ENCODE assay signal across 25 cellular contexts in the genomic region with DNA sequence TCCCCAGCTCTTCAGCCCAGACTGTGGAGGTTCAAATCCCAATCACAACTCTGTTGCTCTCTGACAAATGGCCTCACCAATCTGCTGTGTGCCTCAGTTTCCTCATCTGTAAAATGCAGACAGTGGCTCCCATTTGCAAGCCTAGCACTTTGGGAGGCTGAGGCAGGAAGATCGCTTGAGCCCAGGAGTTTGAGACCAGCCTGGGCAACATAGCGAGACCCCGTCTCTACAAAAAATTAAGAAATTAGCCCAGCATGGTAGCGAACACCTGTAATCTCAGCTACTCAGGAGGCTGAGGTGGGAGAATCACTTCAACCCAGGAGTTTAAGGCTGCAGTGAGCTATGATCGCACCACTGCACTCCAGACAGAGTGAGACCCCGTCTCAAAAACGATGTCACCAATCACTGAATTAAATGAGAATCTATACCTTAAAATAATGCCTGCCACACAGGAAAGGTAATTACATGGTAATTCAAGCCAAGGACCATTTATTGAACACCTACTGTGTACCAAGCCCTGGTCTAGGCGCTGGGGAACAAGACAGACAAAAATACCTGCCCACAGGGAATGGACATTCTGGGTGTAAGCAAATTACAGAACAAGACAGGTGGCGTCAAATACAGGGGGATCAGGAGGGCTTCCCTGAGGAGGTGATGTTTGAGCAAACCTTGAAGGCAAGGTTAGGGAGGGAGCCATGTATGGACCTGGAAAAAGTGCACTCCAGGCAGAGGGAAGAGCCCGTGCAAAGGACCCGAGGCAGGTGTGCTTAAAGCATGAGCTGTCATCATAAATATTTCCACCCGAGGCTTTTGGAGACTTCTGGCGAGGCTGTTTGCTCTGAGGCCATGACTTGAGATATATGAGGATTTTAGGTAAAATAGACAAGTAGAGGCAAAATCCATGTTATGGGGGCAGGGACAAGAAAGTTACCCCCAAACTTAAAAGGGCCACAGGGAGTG. TPM values are rescaled to one million over a fixed set of nuclear protein-coding genes. Genes with fewer than 3 reads are reported as not detected.
DNase-seq lines count a peak whose midpoint lies in the region; ATAC-seq, FAIRE-seq and TF ChIP-seq lines count a peak whose summit lies in the region.
"Had no signal": no experiment of that assay in that cellular context is flagged by ENCODE, and none has a peak within 500 bp of the region (broad histone marks: within the 10 kb centered on the region; RNA-seq: fewer than 3 reads in every experiment).

No MANE protein-coding gene starts in this region.

- no peak for TF ChIP-seq EP300 in A549 (IDR thresholded peaks at IDR 0.05)

- DNase-seq in A549 (ENCODE audit: low read depth in 1 of 2, low spot score in 1 of 2) (no peak), HPDE6-E6E7 (ENCODE audit: extremely low spot score) (no peak), cortex of kidney (lab: John Stamatoyannopoulos, UW) (no peak), Ammon's horn (ENCODE audit: low spot score) (no peak)
- DNase-seq in CD8-positive, alpha-beta memory T cell, result no peak
- DNase-seq: activated naive CD4-positive, alpha-beta T cell treated with Interleukin-2 at 50 U/mL for 16 hours; DMS79 treated with DMSO at 0.1 percent for 48 hours; effector CD8-positive, alpha-beta T cell; gastrocnemius medialis; hypothalamus; left ventricle myocardium inferior; midbrain; NCI-H1105 treated with DMSO at 0.1 percent for 48 hours; NCI-H2029 treated with DMSO at 0.1 percent for 48 hours; NCI-H345; OCI-M1; SHP77; stimulated activated CD4-positive, alpha-beta T cell treated with anti-CD3 and anti-CD28 coated beads, Interleukin-1b, Interleukin-23, amount 100 ng/mL, for 48 hours had no signal

- no peak for TF ChIP-seq POLR2A in A549 (IDR thresholded peaks at IDR 0.05; ENCODE audit: low read length)

- POLR2A ChIA-PET in A549 (lab: Yijun Ruan, JAX), result interaction anchor here (0.6 kb wide), 1 partner anchor 12 kb away, joined by 4 read pairs; a partner anchor contains a TSS
- POLR2A ChIA-PET in CD8-positive, alpha-beta memory T cell (lab: Charles Lee), result no interaction called here

- CTCF ChIA-PET in A549 (lab: Yijun Ruan, JAX), result interaction anchor here (1.3 to 10.0 kb wide), 4 partner anchors 12 to 45 kb away, joined by 3 to 62 read pairs (median 6); a partner anchor contains a TSS
- CTCF ChIA-PET in CD8-positive, alpha-beta memory T cell (lab: Charles Lee), result interaction anchor here (1.0 to 2.0 kb wide), 2 partner anchors 10 to 127 kb away, joined by 3 to 4 read pairs; no protein-coding TSS in a partner anchor

- H3K27ac Mint-ChIP-seq in CD8-positive, alpha-beta memory T cell, result peak overlapping the region in 1 of 8 donors; percentile 33
- no peak overlapping the region for H3K27ac Mint-ChIP-seq in activated T-helper 17 cell treated with anti-CD3 and anti-CD28 coated beads, Interleukin-2, amount 50 U/mL, for 72 hours
- no peak overlapping the region for H3K27ac Mint-ChIP-seq in nephron
- H3K27ac Mint-ChIP-seq: stimulated activated memory B cell treated with anti-CD40 and anti-IgM and Interleukin-4, amounts not matched to agents 10 μg/mL and 1 μg/mL and 100 μg/mL, for 72 hours had no signal

- no peak for TF ChIP-seq CTCF in A549 (IDR thresholded peaks at IDR 0.05)
- TF ChIP-seq CTCF in nephron (IDR thresholded peaks at IDR 0.05; ENCODE audit: unreplicated experiment in 3 of 3), result no peak

- no peak overlapping the region for H3K4me2 ChIP-seq in A549

- TF ChIP-seq RAD21 in A549 (conservative IDR thresholded peaks at IDR 0.05 in 1 of 2, IDR thresholded peaks at IDR 0.05 in 1 of 2), result no peak

- ATAC-seq in A549, result no peak
- no peak for ATAC-seq in activated T-helper 17 cell treated with anti-CD3 and anti-CD28 coated beads, Interleukin-2, amount 50 U/mL, for 72 hours (replicated peaks)
- ATAC-seq: gastrocnemius medialis; stimulated activated memory B cell treated with anti-CD40 and anti-IgM and Interleukin-4, amounts not matched to agents 10 μg/mL and 1 μg/mL and 100 μg/mL, for 72 hours had no signal

- WGBS in A549 (ENCODE audit: missing lambda C conversion rate), result 81% methylated on average over 13 of the region's 13 CpGs

- no peak for FAIRE-seq in A549 (lab: Jason Lieb, UNC)

- no peaks in the 10 kb centered on the region for H3K27me3 Mint-ChIP-seq in CD8-positive, alpha-beta memory T cell
- no peaks in the 10 kb centered on the region for H3K27me3 Mint-ChIP-seq in activated T-helper 17 cell treated with anti-CD3 and anti-CD28 coated beads, Interleukin-2, amount 50 U/mL, for 72 hours
- H3K27me3 Mint-ChIP-seq in nephron (ENCODE audit: low read depth), result no peaks in the 10 kb centered on the region
- H3K27me3 Mint-ChIP-seq: stimulated activated memory B cell treated with anti-CD40 and anti-IgM and Interleukin-4, amounts not matched to agents 10 μg/mL and 1 μg/mL and 100 μg/mL, for 72 hours had no signal

- no peaks in the 10 kb centered on the region for H3K27me3 ChIP-seq in CD8-positive, alpha-beta memory T cell (ENCODE audit: insufficient read depth, low read length, poor library complexity, severe bottlenecking)
- H3K27me3 ChIP-seq: esophagus muscularis mucosa, gastrocnemius medialis had no signal

- no peak overlapping the region for H3K4me3 ChIP-seq in A549
- no peak overlapping the region for H3K4me3 ChIP-seq in CD8-positive, alpha-beta memory T cell (ENCODE audit: low read length)
- H3K4me3 ChIP-seq: esophagus muscularis mucosa, gastrocnemius medialis, left ventricle myocardium inferior, skin epidermis, thoracic aorta had no signal

- no peaks in the 10 kb centered on the region for H3K36me3 ChIP-seq in CD8-positive, alpha-beta memory T cell (ENCODE audit: insufficient read depth, low read length)

- peak overlapping the region in 1 of 2 experiments; percentile 99; a peak in 3 of 6 replicates for H3K27ac ChIP-seq in A549
- H3K27ac ChIP-seq in CD8-positive, alpha-beta memory T cell (ENCODE audit: low read depth, low read length), result no peak overlapping the region
- H3K27ac ChIP-seq: gastrocnemius medialis, skin epidermis, thoracic aorta had no signal

- H3K9me3 Mint-ChIP-seq in CD8-positive, alpha-beta memory T cell, result no peaks in the 10 kb centered on the region
- H3K9me3 Mint-ChIP-seq in activated T-helper 17 cell treated with anti-CD3 and anti-CD28 coated beads, Interleukin-2, amount 50 U/mL, for 72 hours, result no peaks in the 10 kb centered on the region
- no peaks in the 10 kb centered on the region for H3K9me3 Mint-ChIP-seq in nephron
- H3K9me3 Mint-ChIP-seq: stimulated activated memory B cell treated with anti-CD40 and anti-IgM and Interleukin-4, amounts not matched to agents 10 μg/mL and 1 μg/mL and 100 μg/mL, for 72 hours had no signal

- peaks cover 81% of the 10 kb centered on the region for H3K4me1 ChIP-seq in A549
- H3K4me1 ChIP-seq in CD8-positive, alpha-beta memory T cell (ENCODE audit: insufficient read depth, low read length), result peaks cover 15% of the 10 kb centered on the region

- peak overlapping the region in 4 of 7 donors; percentile 39 to 63 (median 58) for H3K4me3 Mint-ChIP-seq in CD8-positive, alpha-beta memory T cell
- H3K4me3 Mint-ChIP-seq in activated T-helper 17 cell treated with anti-CD3 and anti-CD28 coated beads, Interleukin-2, amount 50 U/mL, for 72 hours, result peak overlapping the region; percentile 48
- peak overlapping the region; percentile 37 to 68 (median 43) for H3K4me3 Mint-ChIP-seq in nephron
- H3K4me3 Mint-ChIP-seq: stimulated activated memory B cell treated with anti-CD40 and anti-IgM and Interleukin-4, amounts not matched to agents 10 μg/mL and 1 μg/mL and 100 μg/mL, for 72 hours had no signal

- no peaks in the 10 kb centered on the region for H3K9me3 ChIP-seq in A549
- H3K9me3 ChIP-seq in CD8-positive, alpha-beta memory T cell (ENCODE audit: low read length), result no peaks in the 10 kb centered on the region
- H3K9me3 ChIP-seq: esophagus muscularis mucosa, gastrocnemius medialis, left ventricle myocardium inferior, thoracic aorta had no signal

- peaks cover 4 to 9% (median 5%) of the 10 kb centered on the region in 3 donors for H3K4me1 Mint-ChIP-seq in CD8-positive, alpha-beta memory T cell
- H3K4me1 Mint-ChIP-seq in activated T-helper 17 cell treated with anti-CD3 and anti-CD28 coated beads, Interleukin-2, amount 50 U/mL, for 72 hours, result no peaks in the 10 kb centered on the region
- H3K4me1 Mint-ChIP-seq in nephron, result peaks cover 18% of the 10 kb centered on the region

- H3K36me3 Mint-ChIP-seq in CD8-positive, alpha-beta memory T cell, result no peaks in the 10 kb centered on the region
- peaks cover 9% of the 10 kb centered on the region for H3K36me3 Mint-ChIP-seq in activated T-helper 17 cell treated with anti-CD3 and anti-CD28 coated beads, Interleukin-2, amount 50 U/mL, for 72 hours (ENCODE audit: low read depth)
- peaks cover 16% of the 10 kb centered on the region for H3K36me3 Mint-ChIP-seq in nephron (ENCODE audit: low read depth)
- H3K36me3 Mint-ChIP-seq: stimulated activated memory B cell treated with anti-CD40 and anti-IgM and Interleukin-4, amounts not matched to agents 10 μg/mL and 1 μg/mL and 100 μg/mL, for 72 hours had no signal

RNA-seq across cellular contexts. Expression of a gene that starts 7.7 kb away (rescaled TPM):
- polyA plus RNA-seq in A549 (2011; rRNA removed) (30.4 and 31.9 TPM in 2 replicates), A549 (2017; fragmentation: RNase III; extraction: RNeasy Plus Mini Kit Qiagen cat#74134 plus additional on column Dnase treatment) (37.7 to 42.4 TPM (median 42.1 TPM) in 3 replicates)
- 68.5 and 118 TPM in 2 replicates for polyA plus RNA-seq in A549 (2012; cell fraction: cytosol; rRNA removed)
- polyA plus RNA-seq in A549 (2012; cell fraction: nucleus; rRNA removed), result 86.5 and 152 TPM in 2 replicates
- 18.0 and 28.2 TPM in 2 replicates for polyA minus RNA-seq in A549 (2011; rRNA and poly(A)+ RNA removed)
- total RNA-seq in CD8-positive, alpha-beta memory T cell, result 1 to 10 TPM; 7.4 to 7.8 TPM
- polyA plus RNA-seq in CD8-positive, alpha-beta memory T cell, result 0.94 TPM
- 1 to 10 TPM; 6.8 to 9.2 TPM for total RNA-seq in activated T-helper 17 cell treated with anti-CD3 and anti-CD28 coated beads, Interleukin-2, amount 50 U/mL, for 72 hours

RNA-seq across cellular contexts. Expression of a gene that starts 12.0 kb away (rescaled TPM):
- polyA plus RNA-seq in A549 (2011; rRNA removed) (5.5 and 8.5 TPM in 2 replicates), A549 (2017; fragmentation: RNase III; extraction: RNeasy Plus Mini Kit Qiagen cat#74134 plus additional on column Dnase treatment) (6.0 to 10.7 TPM (median 9.2 TPM) in 3 replicates)
- 7.7 and 9.8 TPM in 2 replicates for polyA plus RNA-seq in A549 (2012; cell fraction: cytosol; rRNA removed)
- polyA plus RNA-seq in A549 (2012; cell fraction: nucleus; rRNA removed), result 9.2 and 9.3 TPM in 2 replicates
- 6.3 and 6.7 TPM in 2 replicates for polyA minus RNA-seq in A549 (2011; rRNA and poly(A)+ RNA removed)
- total RNA-seq in CD8-positive, alpha-beta memory T cell, result 10 to 100 TPM; 15.0 to 16.8 TPM
- polyA plus RNA-seq in CD8-positive, alpha-beta memory T cell, result 35.5 TPM
- total RNA-seq in activated T-helper 17 cell treated with anti-CD3 and anti-CD28 coated beads, Interleukin-2, amount 50 U/mL, for 72 hours, result 10 to 100 TPM; 14.1 to 17.6 TPM

RNA-seq across cellular contexts. Expression of a gene that starts 22.9 kb away (rescaled TPM):
- polyA plus RNA-seq in A549 (2011; rRNA removed) (10.1 and 10.2 TPM in 2 replicates), A549 (2017; fragmentation: RNase III; extraction: RNeasy Plus Mini Kit Qiagen cat#74134 plus additional on column Dnase treatment) (15.5 to 18.4 TPM (median 16.5 TPM) in 3 replicates)
- polyA plus RNA-seq in A549 (2012; cell fraction: cytosol; rRNA removed), result 23.8 and 28.6 TPM in 2 replicates
- 18.2 and 19.8 TPM in 2 replicates for polyA plus RNA-seq in A549 (2012; cell fraction: nucleus; rRNA removed)
- polyA minus RNA-seq in A549 (2011; rRNA and poly(A)+ RNA removed), result 8.7 and 11.7 TPM in 2 replicates
- 10 to 100 TPM; 31.9 to 35.4 TPM for total RNA-seq in CD8-positive, alpha-beta memory T cell
- polyA plus RNA-seq in CD8-positive, alpha-beta memory T cell, result 33.6 TPM
- total RNA-seq in activated T-helper 17 cell treated with anti-CD3 and anti-CD28 coated beads, Interleukin-2, amount 50 U/mL, for 72 hours, result 10 to 100 TPM; 27.8 to 30.6 TPM

RNA-seq across cellular contexts. Expression of a gene that starts 26.5 kb away (rescaled TPM):
- polyA plus RNA-seq in A549 (2011; rRNA removed) (0.03 and 0.04 TPM in 2 replicates), A549 (2017; fragmentation: RNase III; extraction: RNeasy Plus Mini Kit Qiagen cat#74134 plus additional on column Dnase treatment) (not detected in 3 replicates)
- polyA plus RNA-seq in A549 (2012; cell fraction: cytosol; rRNA removed), result 0.03 TPM in 2 replicates
- polyA plus RNA-seq in A549 (2012; cell fraction: nucleus; rRNA removed), result 0.10 and 0.12 TPM in 2 replicates
- 0.08 TPM in 1 of 2 replicates, not detected in the other for polyA minus RNA-seq in A549 (2011; rRNA and poly(A)+ RNA removed)
- total RNA-seq in CD8-positive, alpha-beta memory T cell, result under 1 TPM; 0.07 to 0.27 TPM
- not detected for polyA plus RNA-seq in CD8-positive, alpha-beta memory T cell
- under 1 TPM; 0.26 to 0.48 TPM for total RNA-seq in activated T-helper 17 cell treated with anti-CD3 and anti-CD28 coated beads, Interleukin-2, amount 50 U/mL, for 72 hours
- total RNA-seq: chondrocyte had no signal

RNA-seq across cellular contexts. Expression of a gene that starts 29.2 kb away (rescaled TPM):
- polyA plus RNA-seq in A549 (2011; rRNA removed), result 52.1 and 56.0 TPM in 2 replicates
- 86.5 and 87.5 TPM in 2 replicates for polyA plus RNA-seq in A549 (2012; cell fraction: cytosol; rRNA removed)
- 96.9 and 101 TPM in 2 replicates for polyA plus RNA-seq in A549 (2012; cell fraction: nucleus; rRNA removed)
- 64.0 to 67.6 TPM (median 65.7 TPM) in 3 replicates for polyA plus RNA-seq in A549 (2017; fragmentation: RNase III; extraction: RNeasy Plus Mini Kit Qiagen cat#74134 plus additional on column Dnase treatment)
- 18.7 and 20.4 TPM in 2 replicates for polyA minus RNA-seq in A549 (2011; rRNA and poly(A)+ RNA removed)
- total RNA-seq in CD8-positive, alpha-beta memory T cell, result 100 to 1,000 TPM; 124 to 132 TPM
- polyA plus RNA-seq in CD8-positive, alpha-beta memory T cell, result 114 TPM
- total RNA-seq in activated T-helper 17 cell treated with anti-CD3 and anti-CD28 coated beads, Interleukin-2, amount 50 U/mL, for 72 hours, result 100 to 1,000 TPM in 1 of 2 donors, 10 to 100 TPM in 1; 73.4 to 115 TPM
